Comparison of ENCODE assay signal across 8 cellular contexts in genomic region chr1:205319081-205320018, GRCh38. TPM values are rescaled to one million over a fixed set of nuclear protein-coding genes. Genes with fewer than 3 reads are reported as not detected.
DNase-seq lines count a peak whose midpoint lies in the region; ATAC-seq and TF ChIP-seq lines count a peak whose summit lies in the region.

No MANE protein-coding gene starts in this region.

- intact Hi-C loops in adrenal gland (cut with DNase I): no loop called here

- no peak for TF ChIP-seq CTCF in adrenal gland (IDR thresholded peaks at IDR 0.05)

- no peak for ATAC-seq in GM21528 (IDR thresholded peaks at IDR 0.05; ENCODE audit: low FRiP score, unreplicated experiment)

- TF ChIP-seq POLR2A in adrenal gland (IDR thresholded peaks at IDR 0.05): peak in 1 of 2 donors; percentile 32

- H3K4me1 ChIP-seq in adrenal gland (replicated peaks in 1 of 2) (peaks cover 40 to 68% of the 10 kb centered on the region in 2 donors), iPS-15b (ENCODE audit: control insufficient read depth, insufficient read depth, low read length) (peaks cover 45% of the 10 kb centered on the region), skeletal muscle tissue (ENCODE audit: control insufficient read depth in 3 of 3, insufficient read depth in 3 of 3, low read length in 3 of 3) (peaks cover 51 to 58% (median 52%) of the 10 kb centered on the region in 3 donors)

- H3K27ac ChIP-seq in adrenal gland (peak overlapping the region; percentile 14 to 85 (median 65)), skeletal muscle tissue (ENCODE audit: low read depth, low read length) (peak overlapping the region; percentile 6)

- H3K27me3 ChIP-seq in adrenal gland: no peaks in the 10 kb centered on the region
- H3K27me3 ChIP-seq in iPS-15b (ENCODE audit: control insufficient read depth, insufficient read depth, low read length): peaks cover 5% of the 10 kb centered on the region
- H3K27me3 ChIP-seq in skeletal muscle tissue (ENCODE audit: control insufficient read depth in 3 of 3, insufficient read depth in 3 of 3, low read length in 3 of 3): no peaks in the 10 kb centered on the region

- 8 to 16% (median 14%) methylated on average over 5 to 6 of the region's 6 CpGs for whole genome bisulfite sequencing in adrenal gland, 4 donors

- H3K36me3 ChIP-seq in adrenal gland (replicated peaks in 1 of 2) (no peaks in the 10 kb centered on the region), iPS-15b (ENCODE audit: control insufficient read depth, insufficient read depth, low read length) (peaks cover 4% of the 10 kb centered on the region), skeletal muscle tissue (ENCODE audit: control insufficient read depth in 3 of 3, insufficient read depth in 3 of 3, low read length in 3 of 3) (no peaks in the 10 kb centered on the region)

- H3K9me3 ChIP-seq in adrenal gland (replicated peaks in 1 of 3): no peaks in the 10 kb centered on the region
- no peaks in the 10 kb centered on the region for H3K9me3 ChIP-seq in iPS-15b (ENCODE audit: control insufficient read depth, insufficient read depth, low read length)
- no peaks in the 10 kb centered on the region for H3K9me3 ChIP-seq in skeletal muscle tissue (ENCODE audit: control insufficient read depth in 3 of 3, low read length in 3 of 3)

- H3K9ac ChIP-seq in iPS-15b (ENCODE audit: low read depth, low read length): peak overlapping the region; percentile 12
- peak overlapping the region in 2 of 3 donors; percentile 45 to 47 for H3K9ac ChIP-seq in skeletal muscle tissue (ENCODE audit: low read depth in 1 of 3, low read length in 3 of 3)

- peak; percentile 11 to 15 for DNase-seq in activated CD4-positive, alpha-beta T cell treated with anti-CD3 and anti-CD28 coated beads for 4 hours
- no peak for DNase-seq in activated CD4-positive, alpha-beta T cell treated with anti-CD3 and anti-CD28 coated beads, Interleukin-2, amount 50 U/mL, for 4 hours
- DNase-seq in NCI-H748 treated with DMSO at 0.1 percent for 48 hours (lab: John Stamatoyannopoulos, UW) (peak; percentile 22), adrenal gland (peak; percentile 72 to 95 (median 85)), superior temporal gyrus (ENCODE audit: extremely low spot score) (no peak)

- H3K4me3 ChIP-seq in adrenal gland: peak overlapping the region in 1 of 4 donors; percentile 41
- H3K4me3 ChIP-seq in iPS-15b (ENCODE audit: low read depth, low read length): peak overlapping the region; percentile 49
- peak overlapping the region in 2 of 3 donors; percentile 41 to 49 for H3K4me3 ChIP-seq in skeletal muscle tissue (ENCODE audit: low read length in 3 of 3)

RNA-seq across cellular contexts. Expression of gene NUAK2, which starts 2.2 kb away (rescaled TPM):
- 1 to 10 TPM; 1.7 to 9.9 (median 7.2) TPM for total RNA-seq in adrenal gland
- 1 to 10 TPM in 2 of 3 donors, under 1 TPM in 1; 0.95 to 1.9 (median 1.8) TPM for polyA plus RNA-seq in adrenal gland
- 1.0 TPM for total RNA-seq in skeletal muscle tissue

RNA-seq across cellular contexts. Expression of gene KLHDC8A, which starts 37.4 kb away (rescaled TPM):
- 10 to 100 TPM; 18.2 to 74.9 (median 43.8) TPM for total RNA-seq in adrenal gland
- 10 to 100 TPM; 24.6 to 60.9 (median 32.2) TPM for polyA plus RNA-seq in adrenal gland
- total RNA-seq in skeletal muscle tissue: 0.52 TPM

Comparison
In these comparisons a context has a peak if more than half of its experiments do, and no peak if none do; other contexts are left out.
1. DNase-seq: peak in activated CD4-positive, alpha-beta T cell treated with anti-CD3 and anti-CD28 coated beads for 4 hours (2 of 2), NCI-H748 treated with DMSO at 0.1 percent for 48 hours (single experiment) and adrenal gland (7 of 7); none in activated CD4-positive, alpha-beta T cell treated with anti-CD3 and anti-CD28 coated beads, Interleukin-2, amount 50 U/mL, for 4 hours (0 of 2) and superior temporal gyrus (single experiment).
2. RNA of gene KLHDC8A, which starts 37.4 kb away (total RNA-seq): 18.2 to 74.9 TPM in adrenal gland; 0.52 TPM in skeletal muscle tissue (single experiment); every median in the first group is over 10 times any median in the second.